In the genomic region with DNA sequence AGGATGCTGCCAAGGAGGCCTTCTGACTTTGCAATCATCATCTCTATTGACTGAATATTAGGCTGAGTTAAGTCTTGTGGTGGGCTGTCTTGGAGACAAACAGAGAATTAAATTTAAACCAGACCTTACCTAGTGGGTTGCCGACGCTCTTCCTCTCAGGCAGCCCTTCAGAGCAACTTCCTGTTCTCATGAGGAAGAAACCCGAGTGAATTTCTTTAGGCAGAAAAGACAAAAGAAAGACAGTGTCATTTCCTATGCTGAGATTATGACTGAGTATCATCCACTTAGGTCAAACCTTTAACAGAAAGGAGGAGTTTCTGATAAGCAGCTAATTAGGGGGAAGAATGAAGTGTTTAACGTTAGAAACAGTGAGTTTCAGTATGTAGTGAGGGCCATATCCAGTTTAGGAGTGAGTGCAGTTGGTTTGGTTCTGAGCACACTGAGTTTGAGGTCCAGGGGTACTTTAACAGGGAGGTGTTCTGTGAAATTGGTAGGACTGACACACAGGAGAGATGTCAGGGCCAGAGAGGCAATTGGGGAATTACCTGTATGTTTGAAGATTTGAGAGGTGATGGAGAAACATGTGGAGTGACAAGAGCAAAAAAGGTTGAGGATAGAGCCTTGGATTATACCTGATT, we compare ENCODE assay signal across 12 cellular contexts. TPM values are rescaled to one million over a fixed set of nuclear protein-coding genes. Genes with fewer than 3 reads are reported as not detected.
A peak's percentile ranks its signal among the peaks of the same experiment; 100 is the strongest.
DNase-seq lines count a peak whose midpoint lies in the region; ATAC-seq, FAIRE-seq and TF ChIP-seq lines count a peak whose summit lies in the region.
"Had no signal": no experiment of that assay in that cellular context is flagged by ENCODE, and none has a peak within 500 bp of the region (broad histone marks: within the 10 kb centered on the region; RNA-seq: fewer than 3 reads in every experiment).

No MANE protein-coding gene starts in this region.

- H3K4me3 ChIP-seq in right lobe of liver (no peak overlapping the region), HepG2 (replicated peaks in 1 of 3; ENCODE audit: insufficient read depth in 1 of 3, low read depth in 2 of 3, low read length in 3 of 3) (no peak overlapping the region), OCI-LY3 (ENCODE audit: low read length) (no peak overlapping the region)

- intact Hi-C loops in right lobe of liver (cut with DNase I) (no loop called here), HepG2 (cut with micrococcal nuclease; ENCODE audit: unreplicated experiment) (no loop called here), posterior vena cava (cut with DNase I) (no loop called here)

- FAIRE-seq in HepG2 (lab: Jason Lieb, UNC) = no peak

- H3K9me3 ChIP-seq in right lobe of liver = no peaks in the 10 kb centered on the region
- H3K9me3 ChIP-seq in HepG2 (ENCODE audit: low read length) = no peaks in the 10 kb centered on the region
- H3K9me3 ChIP-seq in OCI-LY3 (ENCODE audit: insufficient read depth, low read length) = no peaks in the 10 kb centered on the region

- H3K9ac ChIP-seq in HepG2 (ENCODE audit: insufficient read depth, low read depth, low read length) (no peak overlapping the region), OCI-LY3 (ENCODE audit: low read length) (no peak overlapping the region)

- TF ChIP-seq POLR2A in right lobe of liver (IDR thresholded peaks at IDR 0.05) (no peak), HepG2 (IDR thresholded peaks at IDR 0.05; ENCODE audit: insufficient read depth in 1 of 2, low read depth in 2 of 2, low read length in 2 of 2) (no peak)

- H3K27ac ChIP-seq in right lobe of liver (no peak overlapping the region), HepG2 (ENCODE audit: extremely low read length, insufficient read depth, low read length) (no peak overlapping the region), OCI-LY3 (ENCODE audit: low read length) (no peak overlapping the region)

- no peak for TF ChIP-seq EP300 in HepG2 (IDR thresholded peaks at IDR 0.05; ENCODE audit: low read depth in 2 of 2, low read length in 2 of 2)
- TF ChIP-seq EP300 in HepG2 (CRISPR knock-in tag; IDR thresholded peaks at IDR 0.05; ENCODE audit: borderline replicate concordance) = no peak

- H3K4me3 Mint-ChIP-seq in stimulated activated naive CD8-positive, alpha-beta T cell treated with anti-CD3 and anti-CD28 coated beads, Interleukin-15, amount 100 ng/mL, for 72 hours = peak overlapping the region; percentile 57 to 76
- H3K4me3 Mint-ChIP-seq: nephron had no signal

- H3K4me2 ChIP-seq in HepG2 (ENCODE audit: low read depth, low read length) (no peak overlapping the region), OCI-LY3 (ENCODE audit: low read length) (peak overlapping the region; percentile 28)

- DNase-seq in right lobe of liver = no peak
- no peak for DNase-seq in HepG2 (ENCODE audit: low spot score)
- DNase-seq in central memory CD4-positive, alpha-beta T cell = peak; percentile 62
- DNase-seq in stimulated activated naive CD8-positive, alpha-beta T cell treated with anti-CD3 and anti-CD28 coated beads, Interleukin-15, amount 100 ng/mL, for 72 hours = peak in 1 of 2 donors; percentile 45
- no peak for DNase-seq in NCI-H82 treated with DMSO at 0.1 percent for 48 hours (lab: John Stamatoyannopoulos, UW; ENCODE audit: unreplicated experiment)
- no peak for DNase-seq in NCI-H2196 treated with DMSO at 0.1 percent for 48 hours (lab: John Stamatoyannopoulos, UW; ENCODE audit: unreplicated experiment)
- DNase-seq in posterior vena cava (ENCODE audit: low spot score) = no peak
- DNase-seq: activated CD4-positive, alpha-beta T cell treated with anti-CD3 and anti-CD28 coated beads for 1 hour; NCI-H1417 had no signal

- TF ChIP-seq CTCF in right lobe of liver (IDR thresholded peaks at IDR 0.05) = no peak
- TF ChIP-seq CTCF in HepG2 (CRISPR knock-in tag; IDR thresholded peaks at IDR 0.05) = no peak
- TF ChIP-seq CTCF in OCI-LY3 (IDR thresholded peaks at IDR 0.05; ENCODE audit: low read depth, low read length) = no peak

- peaks cover 44% of the 10 kb centered on the region for H3K4me1 Mint-ChIP-seq in stimulated activated naive CD8-positive, alpha-beta T cell treated with anti-CD3 and anti-CD28 coated beads, Interleukin-15, amount 100 ng/mL, for 72 hours

- H3K27me3 Mint-ChIP-seq in stimulated activated naive CD8-positive, alpha-beta T cell treated with anti-CD3 and anti-CD28 coated beads, Interleukin-15, amount 100 ng/mL, for 72 hours = peaks cover 7% of the 10 kb centered on the region

- no peaks in the 10 kb centered on the region for H3K27me3 ChIP-seq in right lobe of liver
- H3K27me3 ChIP-seq in HepG2 (ENCODE audit: control insufficient read depth in 1 of 2, insufficient read depth in 2 of 2, low read length in 2 of 2) = peaks cover 0 to 3% of the 10 kb centered on the region in 2 experiments; a peak in 2 of 5 replicates
- no peaks in the 10 kb centered on the region for H3K27me3 ChIP-seq in OCI-LY3 (ENCODE audit: low read depth, low read length)

- CTCF ChIA-PET in HepG2 (lab: Yijun Ruan, JAX; ENCODE audit: low intra/inter-chr PET ratio, low total read pairs) = no interaction called here

- no peaks in the 10 kb centered on the region for H3K9me3 Mint-ChIP-seq in stimulated activated naive CD8-positive, alpha-beta T cell treated with anti-CD3 and anti-CD28 coated beads, Interleukin-15, amount 100 ng/mL, for 72 hours
- H3K9me3 Mint-ChIP-seq: nephron had no signal

- H2AFZ ChIP-seq in HepG2 (ENCODE audit: low read length) = no peak overlapping the region
- peak overlapping the region; percentile 82 for H2AFZ ChIP-seq in OCI-LY3 (ENCODE audit: low read depth, low read length)

- no peak for TF ChIP-seq RAD21 in HepG2 (CRISPR knock-in tag; IDR thresholded peaks at IDR 0.05)

- BruUV-seq in HepG2 (replicated peaks; lab: Mats Ljungman, UMichigan) = no TSS peak

- ATAC-seq in right lobe of liver = peak in 3 of 4 donors; percentile 13 to 43 (median 37)
- ATAC-seq in HepG2 = no peak
- peak; percentile 84 for ATAC-seq in stimulated activated naive CD8-positive, alpha-beta T cell treated with anti-CD3 and anti-CD28 coated beads, Interleukin-15, amount 100 ng/mL, for 72 hours

- H3K79me2 ChIP-seq in HepG2 (ENCODE audit: insufficient read depth, low read length) (no peaks in the 10 kb centered on the region), OCI-LY3 (ENCODE audit: low read length) (no peaks in the 10 kb centered on the region)

- no peaks in the 10 kb centered on the region for H3K4me1 ChIP-seq in right lobe of liver
- H3K4me1 ChIP-seq in HepG2 (ENCODE audit: insufficient read depth, low read length) = no peaks in the 10 kb centered on the region
- peaks cover 15% of the 10 kb centered on the region for H3K4me1 ChIP-seq in OCI-LY3 (ENCODE audit: low read length)

- 34% methylated on average over 4 of the region's 4 CpGs for WGBS in right lobe of liver (ENCODE audit: insufficient coverage, low coverage, low lambda C conversion rate, missing lambda C conversion rate)
- 6% methylated on average over 4 of the region's 4 CpGs for WGBS in HepG2 (ENCODE audit: low lambda C conversion rate)

- peak overlapping the region; percentile 14 to 98 for H3K27ac Mint-ChIP-seq in stimulated activated naive CD8-positive, alpha-beta T cell treated with anti-CD3 and anti-CD28 coated beads, Interleukin-15, amount 100 ng/mL, for 72 hours
- H3K27ac Mint-ChIP-seq: nephron had no signal

- in situ Hi-C loops in HepG2 (cut with HindIII; ENCODE audit: extremely low pct_ligation_motif_present, low pct_unique_long_range_greater_than_20kb) = no loop called here

- POLR2A ChIA-PET in HepG2 (lab: Yijun Ruan, JAX) = no interaction called here

- H4K20me1 ChIP-seq in HepG2 (ENCODE audit: insufficient read depth, low read length) (no peaks in the 10 kb centered on the region), OCI-LY3 (ENCODE audit: insufficient read depth, low read length) (no peaks in the 10 kb centered on the region)

- H3K36me3 ChIP-seq in right lobe of liver = no peaks in the 10 kb centered on the region
- H3K36me3 ChIP-seq in HepG2 (replicated peaks in 1 of 2; ENCODE audit: control insufficient read depth in 1 of 2, insufficient read depth in 2 of 2, low read length in 2 of 2) = no peaks in the 10 kb centered on the region
- no peaks in the 10 kb centered on the region for H3K36me3 ChIP-seq in OCI-LY3 (replicated peaks; ENCODE audit: low read depth, low read length)

TF ChIP-seq in HepG2, 621 proteins besides CTCF, POLR2A, EP300 and RAD21 (continues in another document):
- TF ChIP-seq BRD4 (CRISPR knock-in tag; IDR thresholded peaks at IDR 0.05) (no peak), ZKSCAN5 (CRISPR knock-in tag; IDR thresholded peaks at IDR 0.05) (no peak), ZC3H4 (CRISPR knock-in tag; IDR thresholded peaks at IDR 0.05; ENCODE audit: borderline replicate concordance) (no peak)

RNA-seq across cellular contexts. Expression of a gene that starts 38.7 kb away (rescaled TPM):
- under 1 TPM in 4 of 6 experiments, not detected in 2; 0.15 to 0.51 (median 0.31) TPM for total RNA-seq in right lobe of liver
- not detected in 2 replicates for total RNA-seq in HepG2 (2016; rRNA removed; fragmentation: Illumina TruSeq; extraction: Trizol)
- not detected in 2 replicates for total RNA-seq in HepG2 (2016; cell fraction: cytosol; rRNA removed; fragmentation: Illumina TruSeq; extraction: Trizol; ENCODE audit: low read depth)
- total RNA-seq in HepG2 (2016; cell fraction: insoluble cytoplasmic fraction; rRNA removed; fragmentation: Illumina TruSeq; extraction: Trizol) = not detected in 2 replicates
- total RNA-seq in HepG2 (2016; cell fraction: membrane; rRNA removed; fragmentation: Illumina TruSeq; extraction: Trizol) = not detected in 2 replicates
- total RNA-seq in HepG2 (2016; cell fraction: nucleus; rRNA removed; fragmentation: Illumina TruSeq; extraction: Trizol) = not detected in 2 replicates
- 0.08 TPM in 1 of 2 replicates, not detected in the other for polyA plus RNA-seq in HepG2 (2011; rRNA removed)
- not detected in 2 replicates for polyA plus RNA-seq in HepG2 (2011; cell fraction: cytosol; rRNA removed)
- not detected in 2 replicates for polyA plus RNA-seq in HepG2 (2011; cell fraction: nucleus; rRNA removed)
- polyA plus RNA-seq in HepG2 (2012) = not detected in 2 replicates
- not detected in 2 replicates for polyA plus RNA-seq in HepG2 (2016; cell fraction: cytosol; fragmentation: Illumina TruSeq; extraction: Trizol; ENCODE audit: low read depth)
- polyA plus RNA-seq in HepG2 (2016; cell fraction: insoluble cytoplasmic fraction; fragmentation: Illumina TruSeq; extraction: Trizol; ENCODE audit: low read depth) = not detected in 2 replicates
- not detected in 2 replicates for polyA plus RNA-seq in HepG2 (2016; cell fraction: membrane; fragmentation: Illumina TruSeq; extraction: Trizol; ENCODE audit: low read depth)
- not detected in 2 replicates for polyA plus RNA-seq in HepG2 (2016; cell fraction: nucleus; fragmentation: Illumina TruSeq; extraction: Trizol; ENCODE audit: insufficient read depth, low read depth)
- polyA minus RNA-seq in HepG2 (2011; rRNA and poly(A)+ RNA removed; ENCODE audit: low replicate concordance) = not detected in 2 replicates
- polyA minus RNA-seq in HepG2 (2011; cell fraction: cytosol; rRNA and poly(A)+ RNA removed) = not detected in 2 replicates
- not detected in 2 replicates for polyA minus RNA-seq in HepG2 (2011; cell fraction: nucleus; rRNA and poly(A)+ RNA removed)
- total RNA-seq in posterior vena cava = under 1 TPM in 1 of 2 donors, not detected in 1; 0.28 TPM
- total RNA-seq: epithelial cell of proximal tubule had no signal
